In the genomic region with DNA sequence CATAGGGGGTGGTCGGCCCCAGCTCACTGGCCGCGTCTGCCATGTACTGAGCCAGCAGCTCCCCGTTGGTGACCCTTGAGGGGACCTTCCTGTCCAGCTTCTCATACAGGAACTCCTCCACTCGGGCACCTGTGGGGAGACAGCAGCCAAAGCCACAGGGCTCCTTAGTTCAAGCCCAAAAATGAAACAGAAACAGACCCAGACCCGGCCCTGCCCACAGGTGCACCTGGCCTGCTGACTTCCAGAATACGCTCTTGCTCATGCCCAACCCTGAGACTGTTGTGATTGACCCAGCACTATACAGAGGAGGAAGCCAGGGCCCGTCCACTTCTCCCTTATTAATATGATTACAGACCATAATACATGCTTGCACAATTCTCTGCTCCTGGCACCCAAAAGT, we compare ENCODE assay signal across 10 cellular contexts. TPM values are rescaled to one million over a fixed set of nuclear protein-coding genes. Genes with fewer than 3 reads are reported as not detected.
DNase-seq lines count a peak whose midpoint lies in the region; ATAC-seq and TF ChIP-seq lines count a peak whose summit lies in the region.
"Had no signal": no experiment of that assay in that cellular context is flagged by ENCODE, and none has a peak within 500 bp of the region (broad histone marks: within the 10 kb centered on the region; RNA-seq: fewer than 3 reads in every experiment).

No MANE protein-coding gene starts in this region.

- no peaks in the 10 kb centered on the region for H3K27me3 Mint-ChIP-seq in stimulated activated naive CD8-positive, alpha-beta T cell treated with anti-CD3 and anti-CD28 coated beads, Interleukin-15, amount 100 ng/mL, for 72 hours
- H3K27me3 Mint-ChIP-seq in activated naive CD8-positive, alpha-beta T cell treated with anti-CD3 and anti-CD28 coated beads, Interleukin-2, amount 10 ng/mL, durations not matched to agents 7 days and 5 days, result no peaks in the 10 kb centered on the region

- peaks cover 33% of the 10 kb centered on the region for H3K4me1 Mint-ChIP-seq in stimulated activated naive CD8-positive, alpha-beta T cell treated with anti-CD3 and anti-CD28 coated beads, Interleukin-15, amount 100 ng/mL, for 72 hours
- peaks cover 15% of the 10 kb centered on the region for H3K4me1 Mint-ChIP-seq in activated naive CD8-positive, alpha-beta T cell treated with anti-CD3 and anti-CD28 coated beads, Interleukin-2, amount 10 ng/mL, durations not matched to agents 7 days and 5 days

- peaks cover 3% of the 10 kb centered on the region for H3K36me3 Mint-ChIP-seq in activated naive CD8-positive, alpha-beta T cell treated with anti-CD3 and anti-CD28 coated beads, Interleukin-2, amount 10 ng/mL, durations not matched to agents 7 days and 5 days

- TF ChIP-seq CTCF in A673 (conservative IDR thresholded peaks at IDR 0.05; ENCODE audit: low read depth, low read length), result no peak

- no peak for ATAC-seq in stimulated activated naive CD8-positive, alpha-beta T cell treated with anti-CD3 and anti-CD28 coated beads, Interleukin-15, amount 100 ng/mL, for 72 hours
- no peak for ATAC-seq in stimulated activated naive CD8-positive, alpha-beta T cell treated with anti-CD3 and anti-CD28 coated beads, Interleukin-15, Interleukin-2, amounts not matched to agents 100 U/mL and 50 U/mL, for 24 hours
- ATAC-seq in HG02943 (IDR thresholded peaks at IDR 0.05; ENCODE audit: low read depth, unreplicated experiment) (peak; percentile 78), aorta (ENCODE audit: low FRiP score) (peak; percentile 47)
- ATAC-seq in activated naive CD8-positive, alpha-beta T cell treated with anti-CD3 and anti-CD28 coated beads, Interleukin-2, amount 10 ng/mL, durations not matched to agents 7 days and 5 days (ENCODE audit: low read depth), result peak; percentile 73

- H3K36me3 ChIP-seq in aorta (ENCODE audit: control insufficient read depth in 1 of 2, insufficient read depth in 2 of 2, low read length in 1 of 2) (no peaks in the 10 kb centered on the region), A673 (ENCODE audit: insufficient read depth, low read length, poor library complexity, severe bottlenecking) (no peaks in the 10 kb centered on the region)
- H3K36me3 ChIP-seq: ovary had no signal

- no peak overlapping the region for H3K4me3 Mint-ChIP-seq in stimulated activated naive CD8-positive, alpha-beta T cell treated with anti-CD3 and anti-CD28 coated beads, Interleukin-15, amount 100 ng/mL, for 72 hours
- no peak overlapping the region for H3K4me3 Mint-ChIP-seq in activated naive CD8-positive, alpha-beta T cell treated with anti-CD3 and anti-CD28 coated beads, Interleukin-2, amount 10 ng/mL, durations not matched to agents 7 days and 5 days

- H3K9me3 Mint-ChIP-seq in stimulated activated naive CD8-positive, alpha-beta T cell treated with anti-CD3 and anti-CD28 coated beads, Interleukin-15, amount 100 ng/mL, for 72 hours, result no peaks in the 10 kb centered on the region
- no peaks in the 10 kb centered on the region for H3K9me3 Mint-ChIP-seq in activated naive CD8-positive, alpha-beta T cell treated with anti-CD3 and anti-CD28 coated beads, Interleukin-2, amount 10 ng/mL, durations not matched to agents 7 days and 5 days

- POLR2A ChIA-PET in activated naive CD8-positive, alpha-beta T cell treated with anti-CD3 and anti-CD28 coated beads, Interleukin-2, amount 10 ng/mL, durations not matched to agents 7 days and 5 days (lab: Charles Lee), result interaction anchor here (0.7 kb wide), 1 partner anchor 331 kb away, joined by 5 read pairs; no protein-coding TSS in a partner anchor
- POLR2A ChIA-PET in A673 (lab: Charles Lee; ENCODE audit: low non-redundant PET), result no interaction called here

- intact Hi-C loops in aorta (cut with DNase I) (no loop called here), A673 (cut with micrococcal nuclease; ENCODE audit: unreplicated experiment) (no loop called here)

- DNase-seq in stimulated activated naive CD8-positive, alpha-beta T cell treated with anti-CD3 and anti-CD28 coated beads, Interleukin-15, amount 100 ng/mL, for 72 hours, result no peak
- no peak for DNase-seq in stimulated activated naive CD8-positive, alpha-beta T cell treated with anti-CD3 and anti-CD28 coated beads, Interleukin-15, Interleukin-2, amounts not matched to agents 100 U/mL and 50 U/mL, for 24 hours
- DNase-seq in activated naive CD8-positive, alpha-beta T cell treated with anti-CD3 and anti-CD28 coated beads, Interleukin-2, amount 10 ng/mL, durations not matched to agents 7 days and 5 days, result no peak
- DNase-seq in aorta (no peak), anterior cingulate cortex (lab: John Stamatoyannopoulos, UW) (no peak), A673 (ENCODE audit: low spot score) (no peak), DMS153 treated with DMSO at 0.1 percent for 48 hours (lab: John Stamatoyannopoulos, UW; ENCODE audit: unreplicated experiment) (no peak)
- DNase-seq: Kasumi-1, ovary had no signal

- no peaks in the 10 kb centered on the region for H3K27me3 ChIP-seq in aorta (ENCODE audit: control insufficient read depth in 1 of 2, insufficient read depth in 2 of 2, low read length in 1 of 2)
- no peaks in the 10 kb centered on the region for H3K27me3 ChIP-seq in A673 (replicated peaks; ENCODE audit: insufficient read depth, low read depth, low read length, poor library complexity)
- H3K27me3 ChIP-seq: ovary had no signal

- peak overlapping the region; percentile 9 to 22 for H3K27ac Mint-ChIP-seq in stimulated activated naive CD8-positive, alpha-beta T cell treated with anti-CD3 and anti-CD28 coated beads, Interleukin-15, amount 100 ng/mL, for 72 hours
- peak overlapping the region; percentile 58 for H3K27ac Mint-ChIP-seq in activated naive CD8-positive, alpha-beta T cell treated with anti-CD3 and anti-CD28 coated beads, Interleukin-2, amount 10 ng/mL, durations not matched to agents 7 days and 5 days

- 81 to 84% methylated on average over 8 of the region's 8 CpGs for WGBS in aorta, 2 donors

- H3K4me3 ChIP-seq in aorta (ENCODE audit: low read length in 2 of 2) (no peak overlapping the region), A673 (ENCODE audit: low read depth, low read length, poor library complexity, severe bottlenecking) (no peak overlapping the region)
- H3K4me3 ChIP-seq: ovary had no signal

- CTCF ChIA-PET in A673 (lab: Charles Lee), result no interaction called here

- H3K4me1 ChIP-seq in aorta (ENCODE audit: control insufficient read depth in 1 of 2, insufficient read depth in 2 of 2, low read length in 2 of 2) (no peaks in the 10 kb centered on the region), A673 (ENCODE audit: insufficient read depth, low read length, poor library complexity, severe bottlenecking) (peaks cover 4% of the 10 kb centered on the region)

- no TSS peak for BruUV-seq in A673 (replicated peaks; lab: Mats Ljungman, UMichigan)

- no peaks in the 10 kb centered on the region for H3K9me3 ChIP-seq in aorta (ENCODE audit: control insufficient read depth, low read length)
- H3K9me3 ChIP-seq in A673 (ENCODE audit: low read depth, low read length, poor library complexity, severe bottlenecking), result no peaks in the 10 kb centered on the region
- H3K9me3 ChIP-seq: ovary had no signal

- no peak overlapping the region for H3K27ac ChIP-seq in aorta (ENCODE audit: low read depth in 1 of 2, low read length in 2 of 2)
- H3K27ac ChIP-seq in A673 (ENCODE audit: low read depth, low read length, poor library complexity, severe bottlenecking), result no peak overlapping the region

RNA-seq across cellular contexts. Expression of gene SH3GLB2, which starts 7.0 kb away (rescaled TPM):
- 100 to 1,000 TPM in 1 of 2 experiments, 10 to 100 TPM in 1; 98.7 to 104 TPM for total RNA-seq in activated naive CD8-positive, alpha-beta T cell treated with anti-CD3 and anti-CD28 coated beads, Interleukin-2, amount 10 ng/mL, durations not matched to agents 7 days and 5 days
- total RNA-seq in aorta (100 to 1,000 TPM in 1 of 2 donors, 10 to 100 TPM in 1; 64.9 to 107 TPM), A673 (2021) (52.7 and 59.4 TPM in 2 replicates)
- polyA plus RNA-seq in aorta, result 100 to 1,000 TPM in 1 of 2 donors, 10 to 100 TPM in 1; 34.4 to 232 TPM

RNA-seq across cellular contexts. Expression of gene MIGA2, which starts 15.3 kb away (rescaled TPM):
- 10 to 100 TPM; 62.1 to 66.0 TPM for total RNA-seq in activated naive CD8-positive, alpha-beta T cell treated with anti-CD3 and anti-CD28 coated beads, Interleukin-2, amount 10 ng/mL, durations not matched to agents 7 days and 5 days
- 10 to 100 TPM; 21.8 to 28.3 TPM for total RNA-seq in aorta
- 10 to 100 TPM in 1 of 2 donors, 1 to 10 TPM in 1; 8.5 to 32.3 TPM for polyA plus RNA-seq in aorta
- 26.7 and 27.7 TPM in 2 replicates for total RNA-seq in A673 (2021)

RNA-seq across cellular contexts. Expression of gene DOLPP1, which starts 59.8 kb away (rescaled TPM):
- 10 to 100 TPM; 17.4 to 21.6 TPM for total RNA-seq in activated naive CD8-positive, alpha-beta T cell treated with anti-CD3 and anti-CD28 coated beads, Interleukin-2, amount 10 ng/mL, durations not matched to agents 7 days and 5 days
- total RNA-seq in aorta (1 to 10 TPM; 4.0 to 5.1 TPM), A673 (2021) (30.2 and 30.4 TPM in 2 replicates)
- polyA plus RNA-seq in aorta, result 1 to 10 TPM; 2.1 to 4.9 TPM

Comparison
In these comparisons a context has a peak if more than half of its experiments do, and no peak if none do; other contexts are left out.
1. ATAC-seq: peak in HG02943 (single experiment), activated naive CD8-positive, alpha-beta T cell treated with anti-CD3 and anti-CD28 coated beads, Interleukin-2, amount 10 ng/mL, durations not matched to agents 7 days and 5 days (single experiment) and aorta (single experiment); none in stimulated activated naive CD8-positive, alpha-beta T cell treated with anti-CD3 and anti-CD28 coated beads, Interleukin-15, amount 100 ng/mL, for 72 hours (single experiment) and stimulated activated naive CD8-positive, alpha-beta T cell treated with anti-CD3 and anti-CD28 coated beads, Interleukin-15, Interleukin-2, amounts not matched to agents 100 U/mL and 50 U/mL, for 24 hours (single experiment).